Comparison of ENCODE assay signal across 11 cellular contexts in the genomic region with DNA sequence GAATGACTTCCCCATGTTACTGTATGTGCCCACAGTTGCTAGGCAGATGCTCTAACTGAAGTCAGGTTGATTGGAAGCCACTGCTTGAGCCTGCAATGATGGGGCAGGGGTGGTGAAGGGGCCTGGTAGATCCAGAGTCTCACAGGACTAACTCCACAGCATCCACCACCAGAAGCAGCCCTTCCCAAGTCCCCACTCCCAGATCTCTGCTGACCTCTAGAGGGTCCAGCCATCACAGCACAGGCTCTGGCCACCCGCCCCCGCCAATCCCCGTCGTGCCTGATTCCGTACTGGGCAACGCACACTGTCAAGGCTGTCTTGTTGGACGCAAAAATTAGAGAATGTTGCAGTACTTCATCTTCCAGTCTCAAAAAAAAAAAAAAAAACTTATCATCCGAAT.
A peak's percentile ranks its signal among the peaks of the same experiment; 100 is the strongest.
DNase-seq lines count a peak whose midpoint lies in the region; ATAC-seq and TF ChIP-seq lines count a peak whose summit lies in the region.
"Had no signal": no experiment of that assay in that cellular context is flagged by ENCODE, and none has a peak within 500 bp of the region (broad histone marks: within the 10 kb centered on the region; RNA-seq: fewer than 3 reads in every experiment).

No MANE protein-coding gene starts in this region.

- 8 to 25% methylated on average over 8 of the region's 8 CpGs for WGBS in GM23248 (ENCODE audit: low coverage in 1 of 2, low lambda C conversion rate in 2 of 2, missing lambda C conversion rate in 2 of 2), 2 experiments

- in situ Hi-C loops in GM23248 (cut with MboI): loop anchor here (5.0 to 25.0 kb wide), 2 partner anchors 465 to 1070 kb away; no protein-coding TSS in a partner anchor

- no peaks in the 10 kb centered on the region for H3K9me2 ChIP-seq in GM23248 (ENCODE audit: insufficient read depth)

- H3K4me2 ChIP-seq in GM23248 (ENCODE audit: unreplicated experiment): no peak overlapping the region

- H3K9ac ChIP-seq in GM23248: no peak overlapping the region

- ATAC-seq in HG02642 (IDR thresholded peaks at IDR 0.05; ENCODE audit: poor library complexity, unreplicated experiment) (no peak), HG03565 (IDR thresholded peaks at IDR 0.05; ENCODE audit: unreplicated experiment) (no peak), GM21360 (IDR thresholded peaks at IDR 0.05; ENCODE audit: unreplicated experiment) (no peak)

- TF ChIP-seq CTCF in 22Rv1 (IDR thresholded peaks at IDR 0.05) (peak; percentile 50), WERI-Rb-1 (IDR thresholded peaks at IDR 0.05; ENCODE audit: low read depth, low read length) (peak; percentile 73), left ventricle myocardium inferior (IDR thresholded peaks at IDR 0.05; ENCODE audit: borderline replicate concordance) (peak; percentile 55), uterus (IDR thresholded peaks at IDR 0.05) (no peak)

- H3K9me3 ChIP-seq in GM23248 (ENCODE audit: low read depth) (no peaks in the 10 kb centered on the region), WERI-Rb-1 (ENCODE audit: severe bottlenecking) (no peaks in the 10 kb centered on the region), left ventricle myocardium inferior (replicated peaks) (no peaks in the 10 kb centered on the region), uterus (no peaks in the 10 kb centered on the region)
- H3K9me3 ChIP-seq: suprapubic skin had no signal

- TF ChIP-seq POLR2A in uterus (IDR thresholded peaks at IDR 0.05): no peak

- H3K4me1 ChIP-seq in GM23248 (ENCODE audit: insufficient read depth) (no peaks in the 10 kb centered on the region), left ventricle myocardium inferior (peaks cover 9% of the 10 kb centered on the region), uterus (no peaks in the 10 kb centered on the region)
- H3K4me1 ChIP-seq: suprapubic skin had no signal

- H4K20me1 ChIP-seq in GM23248 (ENCODE audit: insufficient read depth): no peaks in the 10 kb centered on the region

- no peaks in the 10 kb centered on the region for H3K79me2 ChIP-seq in GM23248 (ENCODE audit: insufficient read depth)

- H3K4me3 ChIP-seq in GM23248: no peak overlapping the region
- H3K4me3 ChIP-seq in WERI-Rb-1 (ENCODE audit: low read depth, low read length): no peak overlapping the region
- no peak overlapping the region for H3K4me3 ChIP-seq in left ventricle myocardium inferior
- H3K4me3 ChIP-seq in uterus: no peak overlapping the region
- H3K4me3 ChIP-seq: suprapubic skin had no signal

- H3F3A ChIP-seq in GM23248 (ENCODE audit: insufficient read depth): no peaks in the 10 kb centered on the region

- H3K27me3 ChIP-seq in GM23248 (replicated peaks; ENCODE audit: insufficient read depth) (peaks cover 33% of the 10 kb centered on the region), WERI-Rb-1 (ENCODE audit: insufficient read depth, low read depth, severe bottlenecking) (no peaks in the 10 kb centered on the region), left ventricle myocardium inferior (ENCODE audit: low read depth) (peaks cover 11% of the 10 kb centered on the region), uterus (no peaks in the 10 kb centered on the region)

- intact Hi-C loops in left ventricle myocardium inferior (cut with micrococcal nuclease): no loop called here
- intact Hi-C loops in uterus (cut with DNase I; ENCODE audit: low total_unique reads): loop anchor here (5.0 kb wide), 1 partner anchor 465 kb away; no protein-coding TSS in a partner anchor

- H2AFZ ChIP-seq in GM23248: no peak overlapping the region

- DNase-seq in GM23248: peak; percentile 49
- DNase-seq in WERI-Rb-1: peak; percentile 63
- DNase-seq in left ventricle myocardium inferior: peak; percentile 19
- no peak for DNase-seq in uterus
- DNase-seq: aorta, NCI-H2227 treated with DMSO at 0.1 percent for 48 hours had no signal

- H3K27ac ChIP-seq in 22Rv1: no peak overlapping the region
- H3K27ac ChIP-seq in GM23248: no peak overlapping the region
- no peak overlapping the region for H3K27ac ChIP-seq in WERI-Rb-1
- no peak overlapping the region for H3K27ac ChIP-seq in left ventricle myocardium inferior (replicated peaks)
- H3K27ac ChIP-seq in uterus: no peak overlapping the region
- H3K27ac ChIP-seq: suprapubic skin had no signal

- H3K36me3 ChIP-seq in GM23248 (ENCODE audit: low read depth) (no peaks in the 10 kb centered on the region), WERI-Rb-1 (peaks cover 14% of the 10 kb centered on the region), left ventricle myocardium inferior (no peaks in the 10 kb centered on the region), uterus (no peaks in the 10 kb centered on the region)
- H3K36me3 ChIP-seq: suprapubic skin had no signal

Comparison
In these comparisons a context has a peak if more than half of its experiments do, and no peak if none do; other contexts are left out.
1. CTCF ChIP-seq: peak in 22Rv1 (single experiment), WERI-Rb-1 (single experiment) and left ventricle myocardium inferior (single experiment); none in uterus (0 of 4).
2. DNase-seq: peak in GM23248 (single experiment), WERI-Rb-1 (single experiment) and left ventricle myocardium inferior (single experiment); none in uterus (0 of 2).